13 cellular contexts compared by ENCODE assay signal in genomic region chr2:74648009-74648443, GRCh38. TPM values are rescaled to one million over a fixed set of nuclear protein-coding genes. Genes with fewer than 3 reads are reported as not detected.
DNase-seq lines count a peak whose midpoint lies in the region; ATAC-seq and TF ChIP-seq lines count a peak whose summit lies in the region.
"Had no signal": no experiment of that assay in that cellular context is flagged by ENCODE, and none has a peak within 500 bp of the region (broad histone marks: within the 10 kb centered on the region; RNA-seq: fewer than 3 reads in every experiment).

Gene M1AP, minus strand, starts transcription at chr2:74648330. Its CDS starts 8,055 bp downstream, at chr2:74640275.

- peaks cover 5% of the 10 kb centered on the region for H3K4me1 Mint-ChIP-seq in dendritic cell treated with granulocyte-macrophage colony-stimulating factor and Interleukin-4, amounts not matched to agents 40 ng/mL and 50 ng/mL, for 4 days (ENCODE audit: low read depth)
- H3K4me1 Mint-ChIP-seq in memory B cell, result peaks cover 2% of the 10 kb centered on the region

- H3K27ac ChIP-seq in right atrium auricular region (no peak within 1 kb of the TSS), aorta (ENCODE audit: low read depth in 1 of 2, low read length in 2 of 2) (no peak within 1 kb of the TSS)
- H3K27ac ChIP-seq: BLaER1 treated with 17β-estradiol and CSF1 and Interleukin-3, amounts not matched to agents 10 nM and 100 nM; ovary; VCaP had no signal

- H3K27ac Mint-ChIP-seq in dendritic cell treated with granulocyte-macrophage colony-stimulating factor and Interleukin-4, amounts not matched to agents 40 ng/mL and 50 ng/mL, for 4 days, result no peak within 1 kb of the TSS
- H3K27ac Mint-ChIP-seq in memory B cell, result no peak within 1 kb of the TSS

- WGBS in aorta, 2 donors, result 10 to 13% methylated on average over 44 to 45 of the region's 45 CpGs

- no peaks in the 10 kb centered on the region for H3K36me3 ChIP-seq in right atrium auricular region
- no peaks in the 10 kb centered on the region for H3K36me3 ChIP-seq in aorta (ENCODE audit: control insufficient read depth in 1 of 2, insufficient read depth in 2 of 2, low read length in 1 of 2)
- H3K36me3 ChIP-seq: BLaER1 treated with 17β-estradiol and CSF1 and Interleukin-3, amounts not matched to agents 10 nM and 100 nM; ovary had no signal

- DNase-seq in Right ventricle myocardium inferior (ENCODE audit: missing footprints) (no peak), right atrium auricular region (ENCODE audit: low spot score) (no peak), memory B cell (ENCODE audit: low spot score in 2 of 2) (peak; percentile 1 to 20), aorta (no peak)
- DNase-seq: NCI-H345; ovary; stimulated activated naive CD4-positive, alpha-beta T cell treated with Interleukin-2 at 50 U/mL for 16 hours had no signal

- TF ChIP-seq CTCF in right atrium auricular region (IDR thresholded peaks at IDR 0.05), result peak in 1 of 2 donors; percentile 19

- ATAC-seq in Right ventricle myocardium inferior (peak; percentile 37), memory B cell (ENCODE audit: low read depth) (peak; percentile 71), aorta (ENCODE audit: low FRiP score) (peak; percentile 56), GM19328 (IDR thresholded peaks at IDR 0.05; ENCODE audit: unreplicated experiment) (no peak), GM19467 (IDR thresholded peaks at IDR 0.05; ENCODE audit: unreplicated experiment) (no peak), GM18909 (IDR thresholded peaks at IDR 0.05; ENCODE audit: poor library complexity, unreplicated experiment) (no peak)

- H3K9me3 ChIP-seq in right atrium auricular region, result no peaks in the 10 kb centered on the region
- no peaks in the 10 kb centered on the region for H3K9me3 ChIP-seq in aorta (ENCODE audit: control insufficient read depth, low read length)
- H3K9me3 ChIP-seq: ovary had no signal

- peak within 1 kb of the TSS; percentile 28 for H3K4me3 Mint-ChIP-seq in dendritic cell treated with granulocyte-macrophage colony-stimulating factor and Interleukin-4, amounts not matched to agents 40 ng/mL and 50 ng/mL, for 4 days
- peak within 1 kb of the TSS; percentile 49 for H3K4me3 Mint-ChIP-seq in memory B cell

- peaks cover 45% of the 10 kb centered on the region for H3K27me3 Mint-ChIP-seq in dendritic cell treated with granulocyte-macrophage colony-stimulating factor and Interleukin-4, amounts not matched to agents 40 ng/mL and 50 ng/mL, for 4 days
- H3K27me3 Mint-ChIP-seq in memory B cell, result peaks cover 7% of the 10 kb centered on the region

- H3K4me1 ChIP-seq in right atrium auricular region (peaks cover 0 to 7% of the 10 kb centered on the region in 2 donors), aorta (ENCODE audit: control insufficient read depth in 1 of 2, insufficient read depth in 2 of 2, low read length in 2 of 2) (no peaks in the 10 kb centered on the region)

- H3K9me3 Mint-ChIP-seq in dendritic cell treated with granulocyte-macrophage colony-stimulating factor and Interleukin-4, amounts not matched to agents 40 ng/mL and 50 ng/mL, for 4 days, result no peaks in the 10 kb centered on the region
- H3K9me3 Mint-ChIP-seq in memory B cell, result peaks cover 2% of the 10 kb centered on the region

- H3K4me3 ChIP-seq in right atrium auricular region (peak within 1 kb of the TSS in 1 of 2 donors; percentile 33), aorta (ENCODE audit: low read length in 2 of 2) (no peak within 1 kb of the TSS)
- H3K4me3 ChIP-seq: BLaER1 treated with 17β-estradiol and CSF1 and Interleukin-3, amounts not matched to agents 10 nM and 100 nM; ovary had no signal

- H3K27me3 ChIP-seq in right atrium auricular region (peaks cover 0 to 11% of the 10 kb centered on the region in 2 donors), aorta (ENCODE audit: control insufficient read depth in 1 of 2, insufficient read depth in 2 of 2, low read length in 1 of 2) (no peaks in the 10 kb centered on the region)
- H3K27me3 ChIP-seq: BLaER1 treated with 17β-estradiol and CSF1 and Interleukin-3, amounts not matched to agents 10 nM and 100 nM; ovary had no signal

- H3K36me3 Mint-ChIP-seq in dendritic cell treated with granulocyte-macrophage colony-stimulating factor and Interleukin-4, amounts not matched to agents 40 ng/mL and 50 ng/mL, for 4 days (ENCODE audit: low read depth), result no peaks in the 10 kb centered on the region
- H3K36me3 Mint-ChIP-seq in memory B cell, result no peaks in the 10 kb centered on the region

- intact Hi-C loops in Right ventricle myocardium inferior (cut with DNase I) (no loop called here), aorta (cut with DNase I) (no loop called here)
- intact Hi-C loops in dendritic cell treated with granulocyte-macrophage colony-stimulating factor and Interleukin-4, amounts not matched to agents 40 ng/mL and 50 ng/mL, for 4 days (cut with micrococcal nuclease), result no loop called here

RNA-seq across cellular contexts. Expression of gene M1AP, which starts in this region (rescaled TPM):
- total RNA-seq in Right ventricle myocardium inferior, result not detected
- 10 to 100 TPM in 1 of 2 donors, not detected in 1; 10.3 TPM for total RNA-seq in right atrium auricular region
- total RNA-seq in aorta, result 1 to 10 TPM in 1 of 2 donors, not detected in 1; 1.3 TPM
- not detected for polyA plus RNA-seq in aorta

Comparison
In these comparisons a context has a peak if more than half of its experiments do, and no peak if none do; other contexts are left out.
1. Peak in ATAC-seq in Right ventricle myocardium inferior; RNA of the gene not detected or under 1 TPM.
2. ATAC-seq: peak in memory B cell (single experiment) and aorta (single experiment); none in GM19328 (single experiment), GM19467 (single experiment) and GM18909 (single experiment).
3. DNase-seq: peak in memory B cell (2 of 2); none in Right ventricle myocardium inferior (single experiment), right atrium auricular region (single experiment) and aorta (0 of 2).